Comparison of ENCODE assay signal across 18 cellular contexts in genomic region chr6:167404385-167405049, GRCh38.
"Had no signal": no experiment of that assay in that cellular context is flagged by ENCODE, and none has a peak within 500 bp of the region (broad histone marks: within the 10 kb centered on the region; RNA-seq: fewer than 3 reads in every experiment).

No MANE protein-coding gene starts in this region.

- ATAC-seq: effector memory CD8-positive, alpha-beta T cell; gastroesophageal sphincter; left colon; mucosa of descending colon; naive thymus-derived CD8-positive, alpha-beta T cell had no signal

- H3K36me3 Mint-ChIP-seq: naive thymus-derived CD8-positive, alpha-beta T cell had no signal

- FAIRE-seq: keratinocyte had no signal

- H3K4me3 ChIP-seq: esophagus squamous epithelium, gastroesophageal sphincter, mucosa of descending colon, ovary, right atrium auricular region, sigmoid colon, skin epidermis had no signal

- H3K9me3 ChIP-seq: esophagus squamous epithelium, gastroesophageal sphincter, mucosa of descending colon, ovary, right atrium auricular region, sigmoid colon had no signal

- H3K9me3 Mint-ChIP-seq: effector memory CD8-positive, alpha-beta T cell; naive thymus-derived CD8-positive, alpha-beta T cell had no signal

- H3K27me3 ChIP-seq: ovary, right atrium auricular region had no signal

- H3K4me1 ChIP-seq: esophagus squamous epithelium, gastroesophageal sphincter, right atrium auricular region, sigmoid colon had no signal

- H3K4me3 Mint-ChIP-seq: effector memory CD8-positive, alpha-beta T cell; naive thymus-derived CD8-positive, alpha-beta T cell had no signal

- H3K27ac Mint-ChIP-seq: effector memory CD8-positive, alpha-beta T cell; naive thymus-derived CD8-positive, alpha-beta T cell had no signal

- H3K4me1 Mint-ChIP-seq: naive thymus-derived CD8-positive, alpha-beta T cell had no signal

- DNase-seq: cortex of kidney; effector memory CD8-positive, alpha-beta T cell; esophagus squamous epithelium; foreskin fibroblast; glutamatergic neuron; left colon; mammary epithelial cell; mucosa of descending colon; naive thymus-derived CD8-positive, alpha-beta T cell; ovary; sigmoid colon; stimulated activated CD4-positive, alpha-beta T cell treated with anti-CD3 and anti-CD28 coated beads, Interleukin-2, amount 100 ng/mL, for 48 hours; stimulated activated naive CD4-positive, alpha-beta T cell treated with Interleukin-2 at 50 U/mL for 16 hours; trophoblast cell had no signal

- H3K27ac ChIP-seq: esophagus squamous epithelium, gastroesophageal sphincter, ovary, right atrium auricular region, sigmoid colon, skin epidermis had no signal

- H3K36me3 ChIP-seq: esophagus squamous epithelium, gastroesophageal sphincter, ovary, right atrium auricular region, sigmoid colon had no signal
